9 cellular contexts compared by ENCODE assay signal in genomic region chr5:77631166-77631582, GRCh38. TPM values are rescaled to one million over a fixed set of nuclear protein-coding genes. Genes with fewer than 3 reads are reported as not detected.
DNase-seq lines count a peak whose midpoint lies in the region; ATAC-seq lines count a peak whose summit lies in the region.
"Had no signal": no experiment of that assay in that cellular context is flagged by ENCODE, and none has a peak within 500 bp of the region (broad histone marks: within the 10 kb centered on the region; RNA-seq: fewer than 3 reads in every experiment).

No MANE protein-coding gene starts in this region.

- H3K9me3 Mint-ChIP-seq in activated CD4-positive, alpha-beta T cell treated with anti-CD3 and anti-CD28 coated beads, Interleukin-2, amount 10 ng/mL, durations not matched to agents 7 days and 5 days, result no peaks in the 10 kb centered on the region
- peaks cover 4% of the 10 kb centered on the region for H3K9me3 Mint-ChIP-seq in activated naive CD8-positive, alpha-beta T cell treated with anti-CD3 and anti-CD28 coated beads, Interleukin-2, amount 10 ng/mL, durations not matched to agents 7 days and 5 days
- H3K9me3 Mint-ChIP-seq in stimulated activated naive B cell treated with anti-CD40 and anti-IgM and Interleukin-4, amounts not matched to agents 10 μg/mL and 1 μg/mL and 100 μg/mL, for 72 hours, result peaks cover 7 to 8% of the 10 kb centered on the region in 2 donors

- CTCF ChIA-PET in activated CD4-positive, alpha-beta T cell treated with anti-CD3 and anti-CD28 coated beads, Interleukin-2, amount 10 ng/mL, durations not matched to agents 7 days and 5 days (lab: Charles Lee), result interaction anchor here (0.7 to 1.5 kb wide), 3 partner anchors 13 to 215 kb away, joined by 3 read pairs; no protein-coding TSS in a partner anchor

- ATAC-seq in HG03064 (IDR thresholded peaks at IDR 0.05; ENCODE audit: low read depth, unreplicated experiment), result peak; percentile 9
- ATAC-seq in activated naive CD8-positive, alpha-beta T cell treated with anti-CD3 and anti-CD28 coated beads, Interleukin-2, amount 10 ng/mL, durations not matched to agents 7 days and 5 days (ENCODE audit: low read depth), result no peak
- peak; percentile 44 to 55 for ATAC-seq in stimulated activated naive B cell treated with anti-CD40 and anti-IgM and Interleukin-4, amounts not matched to agents 10 μg/mL and 1 μg/mL and 100 μg/mL, for 72 hours (replicated peaks)

- H3K36me3 Mint-ChIP-seq in activated CD4-positive, alpha-beta T cell treated with anti-CD3 and anti-CD28 coated beads, Interleukin-2, amount 10 ng/mL, durations not matched to agents 7 days and 5 days (ENCODE audit: low read depth), result peaks cover 4% of the 10 kb centered on the region
- peaks cover 1% of the 10 kb centered on the region for H3K36me3 Mint-ChIP-seq in activated naive CD8-positive, alpha-beta T cell treated with anti-CD3 and anti-CD28 coated beads, Interleukin-2, amount 10 ng/mL, durations not matched to agents 7 days and 5 days
- peaks cover 6 to 15% of the 10 kb centered on the region in 2 donors for H3K36me3 Mint-ChIP-seq in stimulated activated naive B cell treated with anti-CD40 and anti-IgM and Interleukin-4, amounts not matched to agents 10 μg/mL and 1 μg/mL and 100 μg/mL, for 72 hours

- POLR2A ChIA-PET in activated CD4-positive, alpha-beta T cell treated with anti-CD3 and anti-CD28 coated beads, Interleukin-2, amount 10 ng/mL, durations not matched to agents 7 days and 5 days (lab: Charles Lee), result no interaction called here
- POLR2A ChIA-PET in activated naive CD8-positive, alpha-beta T cell treated with anti-CD3 and anti-CD28 coated beads, Interleukin-2, amount 10 ng/mL, durations not matched to agents 7 days and 5 days (lab: Charles Lee), result no interaction called here

- DNase-seq in activated CD4-positive, alpha-beta T cell treated with anti-CD3 and anti-CD28 coated beads, Interleukin-2, amount 10 ng/mL, durations not matched to agents 7 days and 5 days, result no peak
- no peak for DNase-seq in activated CD4-positive, alpha-beta T cell treated with anti-CD3 and anti-CD28 coated beads, Interleukin-2, amount 50 U/mL, for 4 hours
- no peak for DNase-seq in activated naive CD8-positive, alpha-beta T cell treated with anti-CD3 and anti-CD28 coated beads, Interleukin-2, amount 10 ng/mL, durations not matched to agents 7 days and 5 days
- DNase-seq in stimulated activated naive B cell treated with anti-CD40 and anti-IgM and Interleukin-4, amounts not matched to agents 10 μg/mL and 1 μg/mL and 100 μg/mL, for 72 hours, result no peak
- no peak for DNase-seq in MV-4-11 (lab: John Stamatoyannopoulos, UW)
- no peak for DNase-seq in nucleus accumbens (lab: John Stamatoyannopoulos, UW)
- no peak for DNase-seq in amygdala (lab: John Stamatoyannopoulos, UW)

- H3K4me3 Mint-ChIP-seq in activated CD4-positive, alpha-beta T cell treated with anti-CD3 and anti-CD28 coated beads, Interleukin-2, amount 10 ng/mL, durations not matched to agents 7 days and 5 days, result peak overlapping the region; percentile 71
- H3K4me3 Mint-ChIP-seq in activated naive CD8-positive, alpha-beta T cell treated with anti-CD3 and anti-CD28 coated beads, Interleukin-2, amount 10 ng/mL, durations not matched to agents 7 days and 5 days, result peak overlapping the region; percentile 84
- H3K4me3 Mint-ChIP-seq in stimulated activated naive B cell treated with anti-CD40 and anti-IgM and Interleukin-4, amounts not matched to agents 10 μg/mL and 1 μg/mL and 100 μg/mL, for 72 hours, result peak overlapping the region; percentile 86 to 88

- peaks cover 19% of the 10 kb centered on the region for H3K4me1 Mint-ChIP-seq in activated CD4-positive, alpha-beta T cell treated with anti-CD3 and anti-CD28 coated beads, Interleukin-2, amount 10 ng/mL, durations not matched to agents 7 days and 5 days
- H3K4me1 Mint-ChIP-seq in activated naive CD8-positive, alpha-beta T cell treated with anti-CD3 and anti-CD28 coated beads, Interleukin-2, amount 10 ng/mL, durations not matched to agents 7 days and 5 days, result peaks cover 14% of the 10 kb centered on the region
- H3K4me1 Mint-ChIP-seq in stimulated activated naive B cell treated with anti-CD40 and anti-IgM and Interleukin-4, amounts not matched to agents 10 μg/mL and 1 μg/mL and 100 μg/mL, for 72 hours, result peaks cover 19 to 40% of the 10 kb centered on the region in 2 donors

- peak overlapping the region; percentile 17 for H3K27ac Mint-ChIP-seq in activated CD4-positive, alpha-beta T cell treated with anti-CD3 and anti-CD28 coated beads, Interleukin-2, amount 10 ng/mL, durations not matched to agents 7 days and 5 days
- H3K27ac Mint-ChIP-seq in activated naive CD8-positive, alpha-beta T cell treated with anti-CD3 and anti-CD28 coated beads, Interleukin-2, amount 10 ng/mL, durations not matched to agents 7 days and 5 days, result no peak overlapping the region
- peak overlapping the region; percentile 86 for H3K27ac Mint-ChIP-seq in stimulated activated naive B cell treated with anti-CD40 and anti-IgM and Interleukin-4, amounts not matched to agents 10 μg/mL and 1 μg/mL and 100 μg/mL, for 72 hours

- peaks cover 72% of the 10 kb centered on the region for H3K27me3 Mint-ChIP-seq in activated CD4-positive, alpha-beta T cell treated with anti-CD3 and anti-CD28 coated beads, Interleukin-2, amount 10 ng/mL, durations not matched to agents 7 days and 5 days
- H3K27me3 Mint-ChIP-seq in activated naive CD8-positive, alpha-beta T cell treated with anti-CD3 and anti-CD28 coated beads, Interleukin-2, amount 10 ng/mL, durations not matched to agents 7 days and 5 days, result peaks cover 84% of the 10 kb centered on the region
- peaks cover 37 to 66% of the 10 kb centered on the region in 2 donors for H3K27me3 Mint-ChIP-seq in stimulated activated naive B cell treated with anti-CD40 and anti-IgM and Interleukin-4, amounts not matched to agents 10 μg/mL and 1 μg/mL and 100 μg/mL, for 72 hours

RNA-seq across cellular contexts. Expression of gene OTP, which starts 7.3 kb away (rescaled TPM):
- not detected for total RNA-seq in activated CD4-positive, alpha-beta T cell treated with anti-CD3 and anti-CD28 coated beads, Interleukin-2, amount 10 ng/mL, durations not matched to agents 7 days and 5 days
- not detected for total RNA-seq in activated naive CD8-positive, alpha-beta T cell treated with anti-CD3 and anti-CD28 coated beads, Interleukin-2, amount 10 ng/mL, durations not matched to agents 7 days and 5 days
- total RNA-seq: lung microvascular endothelial cell had no signal
